Comparison of ENCODE assay signal across 1 cellular context in genomic region chr10:102230264-102230860, GRCh38.
TF ChIP-seq lines count a peak whose summit lies in the region.

No MANE protein-coding gene starts in this region.

TF ChIP-seq in IMR-90, 13 proteins besides CTCF, POLR2A, EP300 and RAD21:
- TF ChIP-seq MAZ (IDR thresholded peaks at IDR 0.05; ENCODE audit: borderline replicate concordance, low read depth, low read length) (no peak), BHLHE40 (IDR thresholded peaks at IDR 0.05; ENCODE audit: low read depth, low read length) (peak; percentile 62; the same call in 1 of the 2 replicates)
